ENCODE assay signal across 8 cellular contexts in genomic region chr2:87486413-87486812, GRCh38.
A peak's percentile ranks its signal among the peaks of the same experiment; 100 is the strongest.
DNase-seq lines count a peak whose midpoint lies in the region; ATAC-seq and TF ChIP-seq lines count a peak whose summit lies in the region.
"Not testable (repeated sequence)": the region's sequence is repeated elsewhere in the genome, so short reads cannot be mapped to it uniquely, and the experiment has no call there.

No MANE protein-coding gene starts in this region.

- H3K79me2 ChIP-seq in Karpas-422 (ENCODE audit: low read length), result peaks cover 48% of the 10 kb centered on the region

- H2AFZ ChIP-seq in Karpas-422 (ENCODE audit: low read length), result not testable (repeated sequence)

- POLR2A ChIA-PET in CD8-positive, alpha-beta memory T cell (lab: Charles Lee); activated CD4-positive, alpha-beta T cell treated with anti-CD3 and anti-CD28 coated beads, Interleukin-2, amount 10 ng/mL, durations not matched to agents 7 days and 5 days (lab: Charles Lee); naive thymus-derived CD8-positive, alpha-beta T cell (lab: Charles Lee): not testable (repeated sequence)

- DNase-seq in CD8-positive, alpha-beta memory T cell, result peak in 2 of 5 donors; percentile 20 to 62
- DNase-seq in Karpas-422; Right ventricle myocardium inferior (ENCODE audit: missing footprints); naive thymus-derived CD8-positive, alpha-beta T cell: not testable (repeated sequence)
- DNase-seq in activated CD4-positive, alpha-beta T cell treated with anti-CD3 and anti-CD28 coated beads, Interleukin-2, amount 10 ng/mL, durations not matched to agents 7 days and 5 days, result peak; percentile 11
- peak in 3 of 7 donors; percentile 21 to 32 (median 26) for DNase-seq in adrenal gland
- DNase-seq in stimulated activated naive CD8-positive, alpha-beta T cell treated with anti-CD3 and anti-CD28 coated beads, Interleukin-15, amount 100 ng/mL, for 72 hours, result peak in 1 of 2 donors; percentile 36

- not testable (repeated sequence) for H3K4me3 ChIP-seq in CD8-positive, alpha-beta memory T cell (ENCODE audit: low read length); adrenal gland
- H3K4me3 ChIP-seq in Karpas-422 (ENCODE audit: low read length), result peak overlapping the region; percentile 40; the same call in 1 of the 2 replicates

- peaks cover 13 to 45% (median 35%) of the 10 kb centered on the region in 3 donors for H3K4me1 Mint-ChIP-seq in CD8-positive, alpha-beta memory T cell
- H3K4me1 Mint-ChIP-seq in activated CD4-positive, alpha-beta T cell treated with anti-CD3 and anti-CD28 coated beads, Interleukin-2, amount 10 ng/mL, durations not matched to agents 7 days and 5 days, result peaks cover 27% of the 10 kb centered on the region
- peaks cover 0 to 25% (median 2%) of the 10 kb centered on the region in 4 donors for H3K4me1 Mint-ChIP-seq in naive thymus-derived CD8-positive, alpha-beta T cell
- peaks cover 33% of the 10 kb centered on the region for H3K4me1 Mint-ChIP-seq in stimulated activated naive CD8-positive, alpha-beta T cell treated with anti-CD3 and anti-CD28 coated beads, Interleukin-15, amount 100 ng/mL, for 72 hours

- not testable (repeated sequence) for H3K9me3 Mint-ChIP-seq in CD8-positive, alpha-beta memory T cell; activated CD4-positive, alpha-beta T cell treated with anti-CD3 and anti-CD28 coated beads, Interleukin-2, amount 10 ng/mL, durations not matched to agents 7 days and 5 days; naive thymus-derived CD8-positive, alpha-beta T cell; stimulated activated naive CD8-positive, alpha-beta T cell treated with anti-CD3 and anti-CD28 coated beads, Interleukin-15, amount 100 ng/mL, for 72 hours

- not testable (repeated sequence) for TF ChIP-seq CTCF in adrenal gland (IDR thresholded peaks at IDR 0.05)

- H3K27ac Mint-ChIP-seq in CD8-positive, alpha-beta memory T cell, result peak overlapping the region; percentile 68 to 91 (median 87)
- peak overlapping the region; percentile 90 for H3K27ac Mint-ChIP-seq in activated CD4-positive, alpha-beta T cell treated with anti-CD3 and anti-CD28 coated beads, Interleukin-2, amount 10 ng/mL, durations not matched to agents 7 days and 5 days
- peak overlapping the region in 9 of 10 donors; percentile 43 to 85 (median 73) for H3K27ac Mint-ChIP-seq in naive thymus-derived CD8-positive, alpha-beta T cell
- H3K27ac Mint-ChIP-seq in stimulated activated naive CD8-positive, alpha-beta T cell treated with anti-CD3 and anti-CD28 coated beads, Interleukin-15, amount 100 ng/mL, for 72 hours, result peak overlapping the region; percentile 26 to 94

- peak overlapping the region; percentile 16 for H3K27ac ChIP-seq in CD8-positive, alpha-beta memory T cell (ENCODE audit: low read depth, low read length)
- H3K27ac ChIP-seq in Karpas-422 (ENCODE audit: low read length), result peak overlapping the region; percentile 71
- H3K27ac ChIP-seq in adrenal gland, result peak overlapping the region in 4 of 5 donors; percentile 59 to 88 (median 73)

- not testable (repeated sequence) for H3K9me3 ChIP-seq in CD8-positive, alpha-beta memory T cell (ENCODE audit: low read length); Karpas-422 (ENCODE audit: low read length); adrenal gland (replicated peaks in 1 of 3)

- not testable (repeated sequence) for H3K9me2 ChIP-seq in Karpas-422 (replicated peaks; ENCODE audit: insufficient read depth, low read length)

- not testable (repeated sequence) for H3K27me3 ChIP-seq in CD8-positive, alpha-beta memory T cell (ENCODE audit: insufficient read depth, low read length, poor library complexity, severe bottlenecking); Karpas-422 (ENCODE audit: low read length); adrenal gland

- ATAC-seq in HG02571 (IDR thresholded peaks at IDR 0.05; ENCODE audit: unreplicated experiment) (peak; percentile 6), Right ventricle myocardium inferior (peak; percentile 7)
- ATAC-seq in naive thymus-derived CD8-positive, alpha-beta T cell, result peak; percentile 19 to 45
- peak; percentile 63 for ATAC-seq in stimulated activated naive CD8-positive, alpha-beta T cell treated with anti-CD3 and anti-CD28 coated beads, Interleukin-15, amount 100 ng/mL, for 72 hours

- H3K4me3 Mint-ChIP-seq in CD8-positive, alpha-beta memory T cell, result peak overlapping the region in 6 of 7 donors; percentile 23 to 72 (median 61)
- peak overlapping the region; percentile 34 for H3K4me3 Mint-ChIP-seq in activated CD4-positive, alpha-beta T cell treated with anti-CD3 and anti-CD28 coated beads, Interleukin-2, amount 10 ng/mL, durations not matched to agents 7 days and 5 days
- H3K4me3 Mint-ChIP-seq in naive thymus-derived CD8-positive, alpha-beta T cell, result peak overlapping the region in 7 of 10 donors; percentile 22 to 74 (median 44)
- H3K4me3 Mint-ChIP-seq in stimulated activated naive CD8-positive, alpha-beta T cell treated with anti-CD3 and anti-CD28 coated beads, Interleukin-15, amount 100 ng/mL, for 72 hours, result peak overlapping the region in 1 of 2 donors; percentile 39

- not testable (repeated sequence) for H4K20me1 ChIP-seq in Karpas-422 (ENCODE audit: insufficient read depth, low read depth, low read length)

- CTCF ChIA-PET in CD8-positive, alpha-beta memory T cell (lab: Charles Lee); activated CD4-positive, alpha-beta T cell treated with anti-CD3 and anti-CD28 coated beads, Interleukin-2, amount 10 ng/mL, durations not matched to agents 7 days and 5 days (lab: Charles Lee): not testable (repeated sequence)

- peak overlapping the region; percentile 57 for H3K9ac ChIP-seq in Karpas-422 (ENCODE audit: low read length)

- not testable (repeated sequence) for H3K36me3 Mint-ChIP-seq in CD8-positive, alpha-beta memory T cell; activated CD4-positive, alpha-beta T cell treated with anti-CD3 and anti-CD28 coated beads, Interleukin-2, amount 10 ng/mL, durations not matched to agents 7 days and 5 days (ENCODE audit: low read depth); naive thymus-derived CD8-positive, alpha-beta T cell

- H3K27me3 Mint-ChIP-seq in CD8-positive, alpha-beta memory T cell; activated CD4-positive, alpha-beta T cell treated with anti-CD3 and anti-CD28 coated beads, Interleukin-2, amount 10 ng/mL, durations not matched to agents 7 days and 5 days; naive thymus-derived CD8-positive, alpha-beta T cell; stimulated activated naive CD8-positive, alpha-beta T cell treated with anti-CD3 and anti-CD28 coated beads, Interleukin-15, amount 100 ng/mL, for 72 hours: not testable (repeated sequence)

- TF ChIP-seq POLR2A in adrenal gland (IDR thresholded peaks at IDR 0.05), result not testable (repeated sequence)

- 28 to 78% (median 67%) methylated on average over 2 to 9 of the region's 9 CpGs for WGBS in adrenal gland, 4 donors

- not testable (repeated sequence) for H3K36me3 ChIP-seq in CD8-positive, alpha-beta memory T cell (ENCODE audit: insufficient read depth, low read length); Karpas-422 (ENCODE audit: insufficient read depth, low read length); adrenal gland (replicated peaks in 1 of 2)

- intact Hi-C loops in adrenal gland (cut with DNase I); Right ventricle myocardium inferior (cut with DNase I): not testable (repeated sequence)

- peak overlapping the region; percentile 57 for H3K4me2 ChIP-seq in Karpas-422 (ENCODE audit: low read depth, low read length, poor library complexity, severe bottlenecking)

- H3K4me1 ChIP-seq in CD8-positive, alpha-beta memory T cell (ENCODE audit: insufficient read depth, low read length); adrenal gland (replicated peaks in 1 of 2): not testable (repeated sequence)
- peaks cover 24% of the 10 kb centered on the region for H3K4me1 ChIP-seq in Karpas-422 (ENCODE audit: low read length)

Comparison
In these comparisons a context has a peak if more than half of its experiments do, and no peak if none do; other contexts are left out.
1. H3K27ac ChIP-seq: peak in every context shown above with its lines; median percentile 73 in adrenal gland; 71 in Karpas-422; 16 in CD8-positive, alpha-beta memory T cell.
2. ATAC-seq: peak in every context shown above with its lines; median percentile 63 in stimulated activated naive CD8-positive, alpha-beta T cell treated with anti-CD3 and anti-CD28 coated beads, Interleukin-15, amount 100 ng/mL, for 72 hours; 32 in naive thymus-derived CD8-positive, alpha-beta T cell; 7 in Right ventricle myocardium inferior; 6 in HG02571.